In the genomic region with DNA sequence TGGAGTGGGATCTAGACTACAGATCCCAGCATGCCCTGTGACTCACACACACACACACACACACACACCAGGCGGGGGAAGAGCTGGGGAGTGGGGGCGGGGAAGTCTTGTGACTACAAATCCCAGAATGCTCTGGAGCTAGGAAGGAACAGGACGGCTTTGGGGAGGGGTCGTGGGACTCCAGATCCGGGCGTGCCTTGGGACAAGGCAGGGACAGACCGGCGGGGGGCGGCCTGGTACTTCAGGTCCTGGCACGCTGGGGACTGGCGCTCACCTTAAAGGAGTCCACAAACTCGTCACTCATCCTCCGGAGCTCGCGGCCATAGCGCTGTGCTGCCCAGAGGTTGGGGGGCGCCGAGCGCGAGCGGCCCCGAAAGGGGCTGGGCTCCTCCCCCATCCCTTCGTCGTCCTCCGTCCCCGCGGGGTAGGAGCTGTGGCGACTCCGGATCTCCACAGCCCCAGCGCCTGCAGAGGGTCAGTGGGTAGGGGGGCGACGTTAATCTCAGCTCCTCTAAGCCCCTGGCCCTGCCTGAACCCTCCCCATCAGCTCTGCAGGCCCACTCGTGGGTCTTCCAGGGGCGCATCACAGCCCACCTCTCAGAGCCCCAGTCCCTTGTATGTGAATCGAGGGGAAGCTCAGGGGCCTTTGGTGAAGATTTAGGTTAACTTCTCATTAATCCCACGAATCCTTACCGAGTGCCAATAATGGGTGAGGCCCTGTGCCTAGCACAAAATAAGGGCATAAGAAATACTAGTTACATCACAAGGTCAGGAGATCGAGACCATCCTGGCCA, we compare ENCODE assay signal across 1 cellular context.
TF ChIP-seq lines count a peak whose summit lies in the region.

No MANE protein-coding gene starts in this region.

TF ChIP-seq in HepG2, 621 proteins besides CTCF, POLR2A, EP300 and RAD21 (continued from another document and continues in another):
- TF ChIP-seq, protein P1, sequence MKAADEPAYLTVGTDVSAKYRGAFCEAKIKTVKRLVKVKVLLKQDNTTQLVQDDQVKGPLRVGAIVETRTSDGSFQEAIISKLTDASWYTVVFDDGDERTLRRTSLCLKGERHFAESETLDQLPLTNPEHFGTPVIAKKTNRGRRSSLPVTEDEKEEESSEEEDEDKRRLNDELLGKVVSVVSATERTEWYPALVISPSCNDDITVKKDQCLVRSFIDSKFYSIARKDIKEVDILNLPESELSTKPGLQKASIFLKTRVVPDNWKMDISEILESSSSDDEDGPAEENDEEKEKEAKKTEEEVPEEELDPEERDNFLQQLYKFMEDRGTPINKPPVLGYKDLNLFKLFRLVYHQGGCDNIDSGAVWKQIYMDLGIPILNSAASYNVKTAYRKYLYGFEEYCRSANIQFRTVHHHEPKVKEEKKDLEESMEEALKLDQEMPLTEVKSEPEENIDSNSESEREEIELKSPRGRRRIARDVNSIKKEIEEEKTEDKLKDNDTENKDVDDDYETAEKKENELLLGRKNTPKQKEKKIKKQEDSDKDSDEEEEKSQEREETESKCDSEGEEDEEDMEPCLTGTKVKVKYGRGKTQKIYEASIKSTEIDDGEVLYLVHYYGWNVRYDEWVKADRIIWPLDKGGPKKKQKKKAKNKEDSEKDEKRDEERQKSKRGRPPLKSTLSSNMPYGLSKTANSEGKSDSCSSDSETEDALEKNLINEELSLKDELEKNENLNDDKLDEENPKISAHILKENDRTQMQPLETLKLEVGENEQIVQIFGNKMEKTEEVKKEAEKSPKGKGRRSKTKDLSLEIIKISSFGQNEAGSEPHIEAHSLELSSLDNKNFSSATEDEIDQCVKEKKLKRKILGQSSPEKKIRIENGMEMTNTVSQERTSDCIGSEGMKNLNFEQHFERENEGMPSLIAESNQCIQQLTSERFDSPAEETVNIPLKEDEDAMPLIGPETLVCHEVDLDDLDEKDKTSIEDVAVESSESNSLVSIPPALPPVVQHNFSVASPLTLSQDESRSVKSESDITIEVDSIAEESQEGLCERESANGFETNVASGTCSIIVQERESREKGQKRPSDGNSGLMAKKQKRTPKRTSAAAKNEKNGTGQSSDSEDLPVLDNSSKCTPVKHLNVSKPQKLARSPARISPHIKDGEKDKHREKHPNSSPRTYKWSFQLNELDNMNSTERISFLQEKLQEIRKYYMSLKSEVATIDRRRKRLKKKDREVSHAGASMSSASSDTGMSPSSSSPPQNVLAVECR (CRISPR knock-in tag; IDR thresholded peaks at IDR 0.05; ENCODE audit: borderline replicate concordance) = peak; percentile 15; the same call in 1 of the 2 replicates
- TF ChIP-seq, protein P2, sequence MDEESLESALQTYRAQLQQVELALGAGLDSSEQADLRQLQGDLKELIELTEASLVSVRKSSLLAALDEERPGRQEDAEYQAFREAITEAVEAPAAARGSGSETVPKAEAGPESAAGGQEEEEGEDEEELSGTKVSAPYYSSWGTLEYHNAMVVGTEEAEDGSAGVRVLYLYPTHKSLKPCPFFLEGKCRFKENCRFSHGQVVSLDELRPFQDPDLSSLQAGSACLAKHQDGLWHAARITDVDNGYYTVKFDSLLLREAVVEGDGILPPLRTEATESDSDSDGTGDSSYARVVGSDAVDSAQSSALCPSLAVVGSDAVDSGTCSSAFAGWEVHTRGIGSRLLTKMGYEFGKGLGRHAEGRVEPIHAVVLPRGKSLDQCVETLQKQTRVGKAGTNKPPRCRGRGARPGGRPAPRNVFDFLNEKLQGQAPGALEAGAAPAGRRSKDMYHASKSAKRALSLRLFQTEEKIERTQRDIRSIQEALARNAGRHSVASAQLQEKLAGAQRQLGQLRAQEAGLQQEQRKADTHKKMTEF (CRISPR knock-in tag; IDR thresholded peaks at IDR 0.05) = peak; percentile 52
- no peak for TF ChIP-seq SNAPC2 (CRISPR knock-in tag; IDR thresholded peaks at IDR 0.05)
- TF ChIP-seq, protein P3, sequence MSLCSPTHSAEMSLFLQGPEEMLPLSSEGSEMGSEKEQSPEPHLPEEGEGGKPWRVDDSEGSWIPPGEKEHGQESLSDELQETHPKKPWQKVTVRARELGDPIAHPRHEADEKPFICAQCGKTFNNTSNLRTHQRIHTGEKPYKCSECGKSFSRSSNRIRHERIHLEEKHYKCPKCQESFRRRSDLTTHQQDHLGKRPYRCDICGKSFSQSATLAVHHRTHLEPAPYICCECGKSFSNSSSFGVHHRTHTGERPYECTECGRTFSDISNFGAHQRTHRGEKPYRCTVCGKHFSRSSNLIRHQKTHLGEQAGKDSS (CRISPR knock-in tag; IDR thresholded peaks at IDR 0.05; ENCODE audit: borderline replicate concordance, low read depth) = 0 out of 2 replicates have a peak, but pooled peaks have one; percentile 46
- TF ChIP-seq, protein P4, sequence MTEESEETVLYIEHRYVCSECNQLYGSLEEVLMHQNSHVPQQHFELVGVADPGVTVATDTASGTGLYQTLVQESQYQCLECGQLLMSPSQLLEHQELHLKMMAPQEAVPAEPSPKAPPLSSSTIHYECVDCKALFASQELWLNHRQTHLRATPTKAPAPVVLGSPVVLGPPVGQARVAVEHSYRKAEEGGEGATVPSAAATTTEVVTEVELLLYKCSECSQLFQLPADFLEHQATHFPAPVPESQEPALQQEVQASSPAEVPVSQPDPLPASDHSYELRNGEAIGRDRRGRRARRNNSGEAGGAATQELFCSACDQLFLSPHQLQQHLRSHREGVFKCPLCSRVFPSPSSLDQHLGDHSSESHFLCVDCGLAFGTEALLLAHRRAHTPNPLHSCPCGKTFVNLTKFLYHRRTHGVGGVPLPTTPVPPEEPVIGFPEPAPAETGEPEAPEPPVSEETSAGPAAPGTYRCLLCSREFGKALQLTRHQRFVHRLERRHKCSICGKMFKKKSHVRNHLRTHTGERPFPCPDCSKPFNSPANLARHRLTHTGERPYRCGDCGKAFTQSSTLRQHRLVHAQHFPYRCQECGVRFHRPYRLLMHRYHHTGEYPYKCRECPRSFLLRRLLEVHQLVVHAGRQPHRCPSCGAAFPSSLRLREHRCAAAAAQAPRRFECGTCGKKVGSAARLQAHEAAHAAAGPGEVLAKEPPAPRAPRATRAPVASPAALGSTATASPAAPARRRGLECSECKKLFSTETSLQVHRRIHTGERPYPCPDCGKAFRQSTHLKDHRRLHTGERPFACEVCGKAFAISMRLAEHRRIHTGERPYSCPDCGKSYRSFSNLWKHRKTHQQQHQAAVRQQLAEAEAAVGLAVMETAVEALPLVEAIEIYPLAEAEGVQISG (CRISPR knock-in tag; IDR thresholded peaks at IDR 0.05) = peak; percentile 64; the same call in 1 of the 2 replicates
- TF ChIP-seq TCF12 (IDR thresholded peaks at IDR 0.05) = no peak
- TF ChIP-seq TCF12 (CRISPR knock-in tag; IDR thresholded peaks at IDR 0.05) = no peak
- no peak for TF ChIP-seq ZNF230 (CRISPR knock-in tag; IDR thresholded peaks at IDR 0.05)
- peak; percentile 19; the same call in 1 of the 2 replicates for TF ChIP-seq ZNF598 (CRISPR knock-in tag; IDR thresholded peaks at IDR 0.05; ENCODE audit: borderline replicate concordance)
- 0 out of 2 replicates have a peak, but pooled peaks have one; percentile 29 for TF ChIP-seq BCL6 (CRISPR knock-in tag; IDR thresholded peaks at IDR 0.05)
- TF ChIP-seq, protein P5, sequence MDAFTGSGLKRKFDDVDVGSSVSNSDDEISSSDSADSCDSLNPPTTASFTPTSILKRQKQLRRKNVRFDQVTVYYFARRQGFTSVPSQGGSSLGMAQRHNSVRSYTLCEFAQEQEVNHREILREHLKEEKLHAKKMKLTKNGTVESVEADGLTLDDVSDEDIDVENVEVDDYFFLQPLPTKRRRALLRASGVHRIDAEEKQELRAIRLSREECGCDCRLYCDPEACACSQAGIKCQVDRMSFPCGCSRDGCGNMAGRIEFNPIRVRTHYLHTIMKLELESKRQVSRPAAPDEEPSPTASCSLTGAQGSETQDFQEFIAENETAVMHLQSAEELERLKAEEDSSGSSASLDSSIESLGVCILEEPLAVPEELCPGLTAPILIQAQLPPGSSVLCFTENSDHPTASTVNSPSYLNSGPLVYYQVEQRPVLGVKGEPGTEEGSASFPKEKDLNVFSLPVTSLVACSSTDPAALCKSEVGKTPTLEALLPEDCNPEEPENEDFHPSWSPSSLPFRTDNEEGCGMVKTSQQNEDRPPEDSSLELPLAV (CRISPR knock-in tag; conservative IDR thresholded peaks at IDR 0.05; ENCODE audit: low read depth) = no peak
- TF ChIP-seq, protein P6, sequence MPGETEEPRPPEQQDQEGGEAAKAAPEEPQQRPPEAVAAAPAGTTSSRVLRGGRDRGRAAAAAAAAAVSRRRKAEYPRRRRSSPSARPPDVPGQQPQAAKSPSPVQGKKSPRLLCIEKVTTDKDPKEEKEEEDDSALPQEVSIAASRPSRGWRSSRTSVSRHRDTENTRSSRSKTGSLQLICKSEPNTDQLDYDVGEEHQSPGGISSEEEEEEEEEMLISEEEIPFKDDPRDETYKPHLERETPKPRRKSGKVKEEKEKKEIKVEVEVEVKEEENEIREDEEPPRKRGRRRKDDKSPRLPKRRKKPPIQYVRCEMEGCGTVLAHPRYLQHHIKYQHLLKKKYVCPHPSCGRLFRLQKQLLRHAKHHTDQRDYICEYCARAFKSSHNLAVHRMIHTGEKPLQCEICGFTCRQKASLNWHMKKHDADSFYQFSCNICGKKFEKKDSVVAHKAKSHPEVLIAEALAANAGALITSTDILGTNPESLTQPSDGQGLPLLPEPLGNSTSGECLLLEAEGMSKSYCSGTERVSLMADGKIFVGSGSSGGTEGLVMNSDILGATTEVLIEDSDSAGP (CRISPR knock-in tag; IDR thresholded peaks at IDR 0.05; ENCODE audit: borderline replicate concordance) = peak; percentile 67
- TF ChIP-seq AKAP8 (CRISPR knock-in tag; IDR thresholded peaks at IDR 0.05) = peak; percentile 38; the same call in 1 of the 2 replicates
- peak; percentile 97 for TF ChIP-seq THAP11 (CRISPR knock-in tag; IDR thresholded peaks at IDR 0.05)
- peak; percentile 42 for TF ChIP-seq TEAD3 (CRISPR knock-in tag; optimal IDR thresholded peaks at IDR 0.05; ENCODE audit: borderline replicate concordance)
- peak; percentile 49; the same call in 1 of the 2 replicates for TF ChIP-seq ZNF788 (CRISPR knock-in tag; IDR thresholded peaks at IDR 0.05; ENCODE audit: borderline replicate concordance)
- TF ChIP-seq ZNF326 (CRISPR knock-in tag; IDR thresholded peaks at IDR 0.05; ENCODE audit: borderline replicate concordance) = peak; percentile 86; the same call in 1 of the 2 replicates
- TF ChIP-seq NFKB2 (CRISPR knock-in tag; IDR thresholded peaks at IDR 0.05; ENCODE audit: borderline replicate concordance) = no peak
- 0 out of 2 replicates have a peak, but pooled peaks have one; percentile 20 for TF ChIP-seq SALL1 (CRISPR knock-in tag; IDR thresholded peaks at IDR 0.05)
- TF ChIP-seq, protein P7, sequence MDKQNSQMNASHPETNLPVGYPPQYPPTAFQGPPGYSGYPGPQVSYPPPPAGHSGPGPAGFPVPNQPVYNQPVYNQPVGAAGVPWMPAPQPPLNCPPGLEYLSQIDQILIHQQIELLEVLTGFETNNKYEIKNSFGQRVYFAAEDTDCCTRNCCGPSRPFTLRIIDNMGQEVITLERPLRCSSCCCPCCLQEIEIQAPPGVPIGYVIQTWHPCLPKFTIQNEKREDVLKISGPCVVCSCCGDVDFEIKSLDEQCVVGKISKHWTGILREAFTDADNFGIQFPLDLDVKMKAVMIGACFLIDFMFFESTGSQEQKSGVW (CRISPR knock-in tag; IDR thresholded peaks at IDR 0.05; ENCODE audit: borderline replicate concordance) = no peak
- TF ChIP-seq NBN (conservative IDR thresholded peaks at IDR 0.05) = no peak
- no peak for TF ChIP-seq ZNF605 (CRISPR knock-in tag; IDR thresholded peaks at IDR 0.05)
- TF ChIP-seq XRCC5 (optimal IDR thresholded peaks at IDR 0.05; ENCODE audit: low read length) = no peak
- no peak for TF ChIP-seq NCOA2 (CRISPR knock-in tag; IDR thresholded peaks at IDR 0.05)
- peak; percentile 50 for TF ChIP-seq GABPA (IDR thresholded peaks at IDR 0.05; ENCODE audit: low read depth, low read length)
- TF ChIP-seq GABPA (CRISPR knock-in tag; IDR thresholded peaks at IDR 0.05; ENCODE audit: low read depth) = peak; percentile 85
- 0 out of 2 replicates have a peak, but pooled peaks have one; percentile 6 for TF ChIP-seq HNRNPL (IDR thresholded peaks at IDR 0.05; ENCODE audit: low read depth, low read length)
- no peak for TF ChIP-seq NFE2 (CRISPR knock-in tag; IDR thresholded peaks at IDR 0.05)
- 0 out of 2 replicates have a peak, but pooled peaks have one; percentile 18 for TF ChIP-seq HDAC1 (CRISPR knock-in tag; IDR thresholded peaks at IDR 0.05)
- TF ChIP-seq MYC (CRISPR knock-in tag; IDR thresholded peaks at IDR 0.05; ENCODE audit: borderline replicate concordance) = peak; percentile 61; the same call in 1 of the 2 replicates
- peak; percentile 90 for TF ChIP-seq AGO2 (optimal IDR thresholded peaks at IDR 0.05; ENCODE audit: low read depth, low read length)
- peak; percentile 69 for TF ChIP-seq ELF1 (CRISPR knock-in tag; IDR thresholded peaks at IDR 0.05)
- 0 out of 2 replicates have a peak, but pooled peaks have one; percentile 31 for TF ChIP-seq MXD4 (CRISPR knock-in tag; IDR thresholded peaks at IDR 0.05)
- peak; percentile 40; the same call in 1 of the 2 replicates for TF ChIP-seq TBX2 (CRISPR knock-in tag; IDR thresholded peaks at IDR 0.05; ENCODE audit: borderline replicate concordance)
- no peak for TF ChIP-seq ZNF792 (CRISPR knock-in tag; IDR thresholded peaks at IDR 0.05)
- TF ChIP-seq, protein P8, sequence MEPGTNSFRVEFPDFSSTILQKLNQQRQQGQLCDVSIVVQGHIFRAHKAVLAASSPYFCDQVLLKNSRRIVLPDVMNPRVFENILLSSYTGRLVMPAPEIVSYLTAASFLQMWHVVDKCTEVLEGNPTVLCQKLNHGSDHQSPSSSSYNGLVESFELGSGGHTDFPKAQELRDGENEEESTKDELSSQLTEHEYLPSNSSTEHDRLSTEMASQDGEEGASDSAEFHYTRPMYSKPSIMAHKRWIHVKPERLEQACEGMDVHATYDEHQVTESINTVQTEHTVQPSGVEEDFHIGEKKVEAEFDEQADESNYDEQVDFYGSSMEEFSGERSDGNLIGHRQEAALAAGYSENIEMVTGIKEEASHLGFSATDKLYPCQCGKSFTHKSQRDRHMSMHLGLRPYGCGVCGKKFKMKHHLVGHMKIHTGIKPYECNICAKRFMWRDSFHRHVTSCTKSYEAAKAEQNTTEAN (CRISPR knock-in tag; conservative IDR thresholded peaks at IDR 0.05) = peak; percentile 97
- TF ChIP-seq CREM (IDR thresholded peaks at IDR 0.05) = peak; percentile 94
- no peak for TF ChIP-seq CREM (CRISPR knock-in tag; IDR thresholded peaks at IDR 0.05)
- no peak for TF ChIP-seq ZNF556 (CRISPR knock-in tag; IDR thresholded peaks at IDR 0.05; ENCODE audit: borderline replicate concordance)
- peak; percentile 84 for TF ChIP-seq NR2C2 (CRISPR knock-in tag; IDR thresholded peaks at IDR 0.05; ENCODE audit: borderline replicate concordance)
